In genomic region chr3:49001155-49001554, GRCh38 we compare ENCODE assay signal across 1 cellular context.
TF ChIP-seq lines count a peak whose summit lies in the region.

No MANE protein-coding gene starts in this region.

TF ChIP-seq in HCT116, 20 proteins besides CTCF, POLR2A, EP300 and RAD21:
- TF ChIP-seq POLR2AphosphoS5 (IDR thresholded peaks at IDR 0.05; ENCODE audit: low read depth, low read length) (no peak), REST (IDR thresholded peaks at IDR 0.05; ENCODE audit: low read depth) (no peak), JUND (IDR thresholded peaks at IDR 0.05) (no peak), CEBPB (IDR thresholded peaks at IDR 0.05; ENCODE audit: low read depth) (no peak), YY1 (IDR thresholded peaks at IDR 0.05; ENCODE audit: extremely low read depth, insufficient replicate concordance, low read depth, low read length) (no peak), ZNF274 (IDR thresholded peaks at IDR 0.05; ENCODE audit: low read depth, low read length) (no peak), FOSL1 (IDR thresholded peaks at IDR 0.05; ENCODE audit: low read depth) (no peak), ZFX (IDR thresholded peaks at IDR 0.05) (no peak), TCF7L2 (IDR thresholded peaks at IDR 0.05; ENCODE audit: borderline replicate concordance, extremely low read depth, insufficient read depth, insufficient read length) (no peak), SIN3A (IDR thresholded peaks at IDR 0.05; ENCODE audit: low read depth) (no peak)
TF ChIP-seq in HCT116: peak in this region for 0.
